In genomic region chr13:93309886-93310520, GRCh38 we compare ENCODE assay signal across 12 cellular contexts.
DNase-seq lines count a peak whose midpoint lies in the region; ATAC-seq and TF ChIP-seq lines count a peak whose summit lies in the region.
"Had no signal": no experiment of that assay in that cellular context is flagged by ENCODE, and none has a peak within 500 bp of the region (broad histone marks: within the 10 kb centered on the region; RNA-seq: fewer than 3 reads in every experiment).

No MANE protein-coding gene starts in this region.

- H3K4me3 ChIP-seq in mammary epithelial cell (replicated peaks in 1 of 3; ENCODE audit: insufficient read depth in 1 of 3, low read depth in 2 of 3, low read length in 3 of 3) (no peak overlapping the region), lower lobe of right lung (no peak overlapping the region), aorta (ENCODE audit: low read length in 2 of 2) (no peak overlapping the region)
- H3K4me3 ChIP-seq: ascending aorta had no signal

- H3K36me3 ChIP-seq in mammary epithelial cell (ENCODE audit: insufficient read depth, low read length): no peaks in the 10 kb centered on the region
- no peaks in the 10 kb centered on the region for H3K36me3 ChIP-seq in lower lobe of right lung
- H3K36me3 ChIP-seq in aorta (ENCODE audit: control insufficient read depth in 1 of 2, insufficient read depth in 2 of 2, low read length in 1 of 2): no peaks in the 10 kb centered on the region
- H3K36me3 ChIP-seq: ascending aorta had no signal

- in situ Hi-C loops in mammary epithelial cell (cut with MboI; ENCODE audit: low sequenced_read_pairs in 2 of 2): no loop called here

- no peaks in the 10 kb centered on the region for H3K79me2 ChIP-seq in mammary epithelial cell (ENCODE audit: insufficient read depth, low read length)

- intact Hi-C loops in mammary epithelial cell (cut with micrococcal nuclease): loop anchor here (5.0 kb wide), 1 partner anchor 83 kb away; the partner anchor contains the start of gene GPC6
- intact Hi-C loops in lower lobe of right lung (cut with DNase I): no loop called here
- intact Hi-C loops in aorta (cut with DNase I): no loop called here

- peak; percentile 39 to 40 for ATAC-seq in lower lobe of right lung
- no peak for ATAC-seq in aorta (ENCODE audit: low FRiP score)
- no peak for ATAC-seq in HG03520 (IDR thresholded peaks at IDR 0.05; ENCODE audit: unreplicated experiment)

- CTCF ChIA-PET in mammary epithelial cell (lab: Charles Lee; ENCODE audit: low non-redundant PET): no interaction called here

- BruUV-seq in mammary epithelial cell (replicated peaks; lab: Mats Ljungman, UMichigan): no TSS peak

- TF ChIP-seq CTCF in mammary epithelial cell (conservative IDR thresholded peaks at IDR 0.05 in 1 of 2, IDR thresholded peaks at IDR 0.05 in 1 of 2; ENCODE audit: extremely low read depth in 1 of 2, insufficient read depth in 1 of 2, low read depth in 1 of 2, low read length in 2 of 2) (no peak), lower lobe of right lung (IDR thresholded peaks at IDR 0.05) (no peak)

- H3K27ac ChIP-seq in mammary epithelial cell (ENCODE audit: insufficient read depth, low read depth, low read length): no peak overlapping the region
- no peak overlapping the region for H3K27ac ChIP-seq in lower lobe of right lung
- H3K27ac ChIP-seq in aorta (ENCODE audit: low read depth in 1 of 2, low read length in 2 of 2): no peak overlapping the region
- H3K27ac ChIP-seq: ascending aorta had no signal

- no peaks in the 10 kb centered on the region for H3K9me3 ChIP-seq in mammary epithelial cell (replicated peaks; ENCODE audit: insufficient read depth, low read length)
- no peaks in the 10 kb centered on the region for H3K9me3 ChIP-seq in lower lobe of right lung
- no peaks in the 10 kb centered on the region for H3K9me3 ChIP-seq in aorta (ENCODE audit: control insufficient read depth, low read length)
- H3K9me3 ChIP-seq: ascending aorta had no signal

- DNase-seq in AG08395 (ENCODE audit: low spot score): peak; percentile 42
- peak; percentile 21 for DNase-seq in HT-29 (ENCODE audit: low spot score)
- peak; percentile 90 for DNase-seq in mammary epithelial cell
- no peak for DNase-seq in lower lobe of right lung
- no peak for DNase-seq in aorta
- DNase-seq in activated T-cell treated with anti-CD3 and anti-CD28 coated beads, Interleukin-2, amount 50 U/mL, for 48 hours: no peak
- no peak for DNase-seq in SIG-M5 (lab: John Stamatoyannopoulos, UW)
- DNase-seq: activated CD8-positive, alpha-beta memory T cell treated with anti-CD3 and anti-CD28 coated beads, Interleukin-2, amount 50 U/mL, for 4 hours; CD4-positive, CD25-positive, alpha-beta regulatory T cell; substantia nigra had no signal

- no peak overlapping the region for H3K9ac ChIP-seq in mammary epithelial cell (ENCODE audit: insufficient read depth, low read length)

- no peak overlapping the region for H3K4me2 ChIP-seq in mammary epithelial cell (ENCODE audit: insufficient read depth, low read depth, low read length)

- dilution Hi-C loops in mammary epithelial cell (cut with HindIII; ENCODE audit: low sequenced_read_pairs): no loop called here

- no peaks in the 10 kb centered on the region for H4K20me1 ChIP-seq in mammary epithelial cell (ENCODE audit: insufficient read depth, low read length)

- WGBS in mammary epithelial cell (ENCODE audit: low coverage, missing lambda C conversion rate): 71% methylated on average over 7 of the region's 7 CpGs
- 62 to 66% methylated on average over 7 of the region's 7 CpGs for WGBS in aorta, 2 donors

- H2AFZ ChIP-seq in mammary epithelial cell (ENCODE audit: low read depth, low read length): no peak overlapping the region

- H3K4me1 ChIP-seq in mammary epithelial cell (ENCODE audit: insufficient read depth, low read length) (no peaks in the 10 kb centered on the region), lower lobe of right lung (no peaks in the 10 kb centered on the region), aorta (ENCODE audit: control insufficient read depth in 1 of 2, insufficient read depth in 2 of 2, low read length in 2 of 2) (peaks cover 0 to 3% of the 10 kb centered on the region in 2 donors)
- H3K4me1 ChIP-seq: ascending aorta had no signal

- H3K27me3 ChIP-seq in mammary epithelial cell (ENCODE audit: insufficient read depth, low read length): no peaks in the 10 kb centered on the region
- H3K27me3 ChIP-seq in lower lobe of right lung (ENCODE audit: low read depth): no peaks in the 10 kb centered on the region
- no peaks in the 10 kb centered on the region for H3K27me3 ChIP-seq in aorta (ENCODE audit: control insufficient read depth in 1 of 2, insufficient read depth in 2 of 2, low read length in 1 of 2)
- H3K27me3 ChIP-seq: ascending aorta had no signal

Comparison
In these comparisons a context has a peak if more than half of its experiments do, and no peak if none do; other contexts are left out.
1. DNase-seq: peak in AG08395 (single experiment), HT-29 (single experiment) and mammary epithelial cell (single experiment); none in lower lobe of right lung (single experiment), aorta (0 of 2), activated T-cell treated with anti-CD3 and anti-CD28 coated beads, Interleukin-2, amount 50 U/mL, for 48 hours (0 of 2) and SIG-M5 (single experiment).
2. ATAC-seq: peak in lower lobe of right lung (2 of 2); none in aorta (single experiment) and HG03520 (single experiment).